24 cellular contexts compared by ENCODE assay signal in genomic region chr3:129573493-129573892, GRCh38. TPM values are rescaled to one million over a fixed set of nuclear protein-coding genes. Genes with fewer than 3 reads are reported as not detected.
"Had no signal": no experiment of that assay in that cellular context is flagged by ENCODE, and none has a peak within 500 bp of the region (broad histone marks: within the 10 kb centered on the region; RNA-seq: fewer than 3 reads in every experiment).

No MANE protein-coding gene starts in this region.

- H3K9me3 Mint-ChIP-seq: activated CD4-positive, alpha-beta memory T cell treated with anti-CD3 and anti-CD28 coated beads for 36 hours; activated T-helper 1 cell treated with anti-CD3 and anti-CD28 coated beads, Interleukin-12 subunit alpha, Interleukin-12 subunit beta, Interleukin-2, Interleukin-4 antibody, amounts not matched to agents 30 ng/mL and 10 ng/mL and 1 ng/mL, durations not matched to agents 14 hours and 24 hours and 36 hours had no signal

- H3K27me3 ChIP-seq: left lung, sigmoid colon, tibial nerve, vagina had no signal

- FAIRE-seq: frontal cortex, kidney had no signal

- H3K4me3 Mint-ChIP-seq: activated CD4-positive, alpha-beta memory T cell treated with anti-CD3 and anti-CD28 coated beads for 36 hours; activated naive CD8-positive, alpha-beta T cell; activated T-helper 1 cell treated with anti-CD3 and anti-CD28 coated beads, Interleukin-12 subunit alpha, Interleukin-12 subunit beta, Interleukin-2, Interleukin-4 antibody, amounts not matched to agents 30 ng/mL and 10 ng/mL and 1 ng/mL, durations not matched to agents 14 hours and 24 hours and 36 hours had no signal

- H3K27ac ChIP-seq: left lung, sigmoid colon, vagina had no signal

- H3K4me3 ChIP-seq: left lung, sigmoid colon, tibial nerve, vagina had no signal

- DNase-seq: activated CD4-positive, alpha-beta memory T cell treated with anti-CD3 and anti-CD28 coated beads for 36 hours; activated CD4-positive, alpha-beta T cell treated with anti-CD3 and anti-CD28 coated beads for 4 hours; activated T-cell treated with anti-CD3 and anti-CD28 coated beads for 4 hours; dermis blood vessel endothelial cell; erythroblast; head of caudate nucleus; kidney; left lung; nucleus accumbens; posterior cingulate gyrus; sigmoid colon; stimulated activated CD4-positive, alpha-beta T cell treated with anti-CD3 and anti-CD28 coated beads, Interleukin-4, amount 100 ng/mL, for 4 hours; stimulated activated naive CD4-positive, alpha-beta T cell treated with Interleukin-2 at 50 U/mL for 16 hours; SW 1271 had no signal

- H3K27me3 Mint-ChIP-seq: activated CD4-positive, alpha-beta memory T cell treated with anti-CD3 and anti-CD28 coated beads for 36 hours; activated naive CD8-positive, alpha-beta T cell had no signal

- H3K27ac Mint-ChIP-seq: activated CD4-positive, alpha-beta memory T cell treated with anti-CD3 and anti-CD28 coated beads for 36 hours; activated naive CD8-positive, alpha-beta T cell; activated T-helper 1 cell treated with anti-CD3 and anti-CD28 coated beads, Interleukin-12 subunit alpha, Interleukin-12 subunit beta, Interleukin-2, Interleukin-4 antibody, amounts not matched to agents 30 ng/mL and 10 ng/mL and 1 ng/mL, durations not matched to agents 14 hours and 24 hours and 36 hours had no signal

- H3K36me3 Mint-ChIP-seq: activated CD4-positive, alpha-beta memory T cell treated with anti-CD3 and anti-CD28 coated beads for 36 hours; activated naive CD8-positive, alpha-beta T cell had no signal

- H3K9me3 ChIP-seq: left lung, sigmoid colon, tibial nerve, vagina had no signal

- ATAC-seq: left lung had no signal

RNA-seq across cellular contexts. Expression of gene H1-8, which starts 30.5 kb away (rescaled TPM):
- total RNA-seq: activated CD4-positive, alpha-beta memory T cell treated with anti-CD3 and anti-CD28 coated beads for 36 hours; activated T-helper 1 cell treated with anti-CD3 and anti-CD28 coated beads, Interleukin-12 subunit alpha, Interleukin-12 subunit beta, Interleukin-2, Interleukin-4 antibody, amounts not matched to agents 30 ng/mL and 10 ng/mL and 1 ng/mL, durations not matched to agents 14 hours and 24 hours and 36 hours; chondrocyte; dermis blood vessel endothelial cell; frontal cortex; kidney; left lung; lung microvascular endothelial cell; renal cortical epithelial cell; sigmoid colon; subcutaneous adipose tissue; T-helper 2 cell treated with Interferon-gamma antibody and Interleukin-4, amounts not matched to agents 100 ng/mL and 5 ng/mL, for 36 hours; tibial nerve; vagina had no signal
- polyA plus RNA-seq: sigmoid colon had no signal

RNA-seq across cellular contexts. Expression of gene RHO, which starts 45.1 kb away (rescaled TPM):
- total RNA-seq: activated CD4-positive, alpha-beta memory T cell treated with anti-CD3 and anti-CD28 coated beads for 36 hours; activated T-helper 1 cell treated with anti-CD3 and anti-CD28 coated beads, Interleukin-12 subunit alpha, Interleukin-12 subunit beta, Interleukin-2, Interleukin-4 antibody, amounts not matched to agents 30 ng/mL and 10 ng/mL and 1 ng/mL, durations not matched to agents 14 hours and 24 hours and 36 hours; chondrocyte; dermis blood vessel endothelial cell; frontal cortex; kidney; left lung; lung microvascular endothelial cell; renal cortical epithelial cell; sigmoid colon; subcutaneous adipose tissue; T-helper 2 cell treated with Interferon-gamma antibody and Interleukin-4, amounts not matched to agents 100 ng/mL and 5 ng/mL, for 36 hours; tibial nerve; vagina had no signal
- polyA plus RNA-seq: sigmoid colon had no signal
